ENCODE assay signal across 1 cellular context in the genomic region with DNA sequence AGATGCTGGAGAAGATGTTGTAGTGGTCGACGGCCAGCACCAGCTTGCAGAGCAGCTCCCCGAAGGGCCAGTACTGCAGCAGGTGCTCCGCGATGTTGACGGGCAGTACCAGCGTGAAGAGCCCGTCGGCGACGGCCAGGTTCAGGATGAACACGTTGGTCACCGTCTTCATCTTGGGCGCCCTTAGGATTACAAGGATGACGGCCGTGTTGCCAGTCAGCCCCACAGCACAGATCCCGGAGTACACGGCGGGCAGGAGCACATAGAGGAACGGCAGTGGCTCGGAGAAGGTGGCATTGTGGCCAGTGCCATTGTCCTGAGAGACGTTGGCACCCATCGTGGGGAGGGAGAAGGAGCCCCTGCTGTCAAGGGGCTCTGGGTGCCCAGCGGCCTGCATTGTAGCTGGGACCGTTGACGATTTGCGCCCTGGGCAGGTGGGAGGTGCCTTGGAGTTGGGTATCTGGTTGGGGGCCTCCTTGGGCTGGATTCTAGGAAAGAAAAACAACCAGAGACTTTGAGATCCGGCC.
TF ChIP-seq lines count a peak whose summit lies in the region.

No MANE protein-coding gene starts in this region.

TF ChIP-seq in HepG2, 621 proteins besides CTCF, POLR2A, EP300 and RAD21:
- TF ChIP-seq HNRNPL (IDR thresholded peaks at IDR 0.05; ENCODE audit: low read depth, low read length): 0 out of 2 replicates have a peak, but pooled peaks have one; percentile 30
- TF ChIP-seq ZNF337 (CRISPR knock-in tag; IDR thresholded peaks at IDR 0.05; ENCODE audit: borderline replicate concordance, low read depth): no peak
TF ChIP-seq in HepG2: peak in this region for 1.
